ENCODE assay signal across 1 cellular context in genomic region chr19:35740108-35740422, GRCh38.
TF ChIP-seq lines count a peak whose summit lies in the region.

No MANE protein-coding gene starts in this region.

TF ChIP-seq in GM12878, 131 proteins besides CTCF, POLR2A, EP300 and RAD21:
- TF ChIP-seq ZZZ3 (IDR thresholded peaks at IDR 0.05; ENCODE audit: control insufficient read depth, insufficient read length, low read depth): no peak
- no peak for TF ChIP-seq EZH2 (IDR thresholded peaks at IDR 0.05; ENCODE audit: borderline replicate concordance, control insufficient read depth, low read depth, low read length)
- no peak for TF ChIP-seq RELA (IDR thresholded peaks at IDR 0.05; ENCODE audit: borderline replicate concordance, partially characterized antibody)
- TF ChIP-seq ZNF207 (IDR thresholded peaks at IDR 0.05; ENCODE audit: borderline replicate concordance): no peak
- TF ChIP-seq SMAD5 (IDR thresholded peaks at IDR 0.05; ENCODE audit: low read depth): no peak
- TF ChIP-seq CHD4 (IDR thresholded peaks at IDR 0.05): no peak
TF ChIP-seq in GM12878: peak in this region for 0.
